Comparison of ENCODE assay signal across 8 cellular contexts in the genomic region with DNA sequence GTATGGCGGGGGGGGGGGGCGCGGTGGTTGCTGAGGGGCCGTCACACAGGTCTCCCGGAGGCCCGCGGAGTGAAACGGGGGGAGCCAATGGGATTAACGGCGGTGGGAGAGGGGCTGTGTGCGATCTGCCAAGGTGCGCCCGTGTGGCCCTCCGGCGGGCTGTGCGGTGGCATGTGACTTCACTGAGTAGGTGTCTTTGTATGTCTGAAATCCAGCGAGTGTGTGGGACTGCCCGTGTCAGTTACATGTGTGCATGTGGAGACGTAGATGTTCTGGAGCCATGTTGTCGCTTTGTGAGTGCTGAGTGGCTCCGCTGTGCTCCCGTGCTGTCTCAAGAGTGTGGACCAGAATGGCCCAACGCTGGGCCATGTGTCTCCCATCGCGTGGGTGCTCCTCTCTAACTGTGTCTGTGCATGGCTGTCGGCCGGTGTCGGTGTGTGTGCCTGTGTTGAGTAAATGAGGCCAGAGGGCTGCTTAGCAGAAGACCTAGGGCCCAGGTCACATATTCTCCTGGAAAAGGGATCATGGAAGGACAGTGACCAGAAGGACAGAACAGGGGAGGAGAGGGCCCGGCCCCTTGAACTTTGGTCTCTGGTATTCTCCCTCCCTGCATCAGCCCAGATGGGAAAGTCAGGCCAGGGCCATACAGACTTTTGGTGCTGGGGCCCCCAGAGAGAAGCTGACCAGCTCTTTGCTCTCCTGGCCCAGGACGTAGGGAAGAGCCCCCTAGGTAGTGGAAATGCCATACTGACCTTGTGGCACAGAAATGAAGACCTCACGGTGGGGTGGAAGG. TPM values are rescaled to one million over a fixed set of nuclear protein-coding genes. Genes with fewer than 3 reads are reported as not detected.
DNase-seq lines count a peak whose midpoint lies in the region; ATAC-seq, FAIRE-seq and TF ChIP-seq lines count a peak whose summit lies in the region.

No MANE protein-coding gene starts in this region.

- 2% methylated on average over 28 of the region's 31 CpGs for WGBS in HUES64
- 16% methylated on average over 31 of the region's 31 CpGs for WGBS in liver
- WGBS in thymus = 57% methylated on average over 31 of the region's 31 CpGs

- H3K4me1 ChIP-seq in HUES64 (ENCODE audit: insufficient read depth, low read length) (peaks cover 36% of the 10 kb centered on the region), liver (ENCODE audit: control insufficient read depth in 4 of 4, insufficient read depth in 4 of 4, low read length in 3 of 4) (peaks cover 14 to 74% (median 49%) of the 10 kb centered on the region in 4 donors), thymus (ENCODE audit: control insufficient read depth, insufficient read depth, low read length) (peaks cover 39% of the 10 kb centered on the region)

- ATAC-seq in esophagus mucosa = no peak

- H3K9me3 Mint-ChIP-seq in brain = peaks cover 0 to 4% (median 0%) of the 10 kb centered on the region in 5 experiments

- peak overlapping the region; percentile 81; the same call in 1 of the 2 replicates for H3K27ac ChIP-seq in HUES64 (ENCODE audit: low read depth, low read length)
- H3K27ac ChIP-seq in liver (ENCODE audit: low read depth in 1 of 2, low read length in 2 of 2) = peak overlapping the region; percentile 88 to 93
- H3K27ac ChIP-seq in thymus (ENCODE audit: low read depth) = no peak overlapping the region

- no peaks in the 10 kb centered on the region for H3K9me3 ChIP-seq in HUES64 (ENCODE audit: insufficient read depth, low read depth, low read length)
- no peaks in the 10 kb centered on the region for H3K9me3 ChIP-seq in liver (ENCODE audit: control insufficient read depth in 4 of 4, low read length in 3 of 4)
- H3K9me3 ChIP-seq in thymus (ENCODE audit: control insufficient read depth) = no peaks in the 10 kb centered on the region

- peaks cover 22% of the 10 kb centered on the region for H3K36me3 Mint-ChIP-seq in brain

- TF ChIP-seq CTCF in AG10803 (conservative IDR thresholded peaks at IDR 0.05; ENCODE audit: low read length) (no peak), brain (conservative IDR thresholded peaks at IDR 0.05) (no peak), liver (IDR thresholded peaks at IDR 0.05; ENCODE audit: low read depth, low read length, missing input control) (no peak)

- peak; percentile 47 to 62 for TF ChIP-seq RAD21 in liver (IDR thresholded peaks at IDR 0.05)

- H3K9ac ChIP-seq in HUES64 (ENCODE audit: low read depth, low read length) (peak overlapping the region; percentile 64; the same call in 1 of the 2 replicates), liver (ENCODE audit: low read depth in 1 of 2, low read length in 2 of 2) (peak overlapping the region; percentile 35 to 75)

- DNase-seq in AG10803 (ENCODE audit: low read depth) (peak; percentile 28), RCC 7860 (ENCODE audit: low spot score) (no peak), UCSD-AML1 (lab: John Stamatoyannopoulos, UW; ENCODE audit: unreplicated experiment) (no peak)

- peak overlapping the region; percentile 87 for H3K4me3 ChIP-seq in AG10803 (ENCODE audit: low read length)
- peak overlapping the region; percentile 96 for H3K4me3 ChIP-seq in HUES64 (ENCODE audit: low read length)
- peak overlapping the region; percentile 84 to 97 (median 86) for H3K4me3 ChIP-seq in liver (ENCODE audit: low read depth in 1 of 3, low read length in 3 of 3)
- peak overlapping the region; percentile 82 for H3K4me3 ChIP-seq in thymus (ENCODE audit: low read length)

- H3K27me3 ChIP-seq in HUES64 (ENCODE audit: insufficient read depth, low read length) (peaks cover 8% of the 10 kb centered on the region), liver (ENCODE audit: control insufficient read depth in 4 of 4, insufficient read depth in 4 of 4, low read length in 3 of 4) (no peaks in the 10 kb centered on the region), thymus (ENCODE audit: control insufficient read depth, insufficient read depth) (peaks cover 18% of the 10 kb centered on the region)

- H3K36me3 ChIP-seq in HUES64 (ENCODE audit: insufficient read depth, low read length) (peaks cover 24% of the 10 kb centered on the region), liver (ENCODE audit: control insufficient read depth in 4 of 4, insufficient read depth in 3 of 4, low read depth in 1 of 4, low read length in 3 of 4) (peaks cover 0 to 6% (median 4%) of the 10 kb centered on the region in 4 donors), thymus (ENCODE audit: control insufficient read depth, insufficient read depth) (no peaks in the 10 kb centered on the region)

- peaks cover 78% of the 10 kb centered on the region for H3K4me1 Mint-ChIP-seq in brain

- peak overlapping the region; percentile 95 to 99 (median 98) for H3K4me3 Mint-ChIP-seq in brain

- H3K27me3 Mint-ChIP-seq in brain = peaks cover 12% of the 10 kb centered on the region

- H3K27ac Mint-ChIP-seq in brain = peak overlapping the region; percentile 97 to 99 (median 99)

- no peak for FAIRE-seq in RCC 7860 (lab: Jason Lieb, UNC)

TF ChIP-seq in liver, 16 proteins besides CTCF, POLR2A, EP300 and RAD21 (continues in another document):
- TF ChIP-seq, protein P1, sequence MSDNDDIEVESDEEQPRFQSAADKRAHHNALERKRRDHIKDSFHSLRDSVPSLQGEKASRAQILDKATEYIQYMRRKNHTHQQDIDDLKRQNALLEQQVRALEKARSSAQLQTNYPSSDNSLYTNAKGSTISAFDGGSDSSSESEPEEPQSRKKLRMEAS (IDR thresholded peaks at IDR 0.05) = peak; percentile 74
- TF ChIP-seq, protein P2, sequence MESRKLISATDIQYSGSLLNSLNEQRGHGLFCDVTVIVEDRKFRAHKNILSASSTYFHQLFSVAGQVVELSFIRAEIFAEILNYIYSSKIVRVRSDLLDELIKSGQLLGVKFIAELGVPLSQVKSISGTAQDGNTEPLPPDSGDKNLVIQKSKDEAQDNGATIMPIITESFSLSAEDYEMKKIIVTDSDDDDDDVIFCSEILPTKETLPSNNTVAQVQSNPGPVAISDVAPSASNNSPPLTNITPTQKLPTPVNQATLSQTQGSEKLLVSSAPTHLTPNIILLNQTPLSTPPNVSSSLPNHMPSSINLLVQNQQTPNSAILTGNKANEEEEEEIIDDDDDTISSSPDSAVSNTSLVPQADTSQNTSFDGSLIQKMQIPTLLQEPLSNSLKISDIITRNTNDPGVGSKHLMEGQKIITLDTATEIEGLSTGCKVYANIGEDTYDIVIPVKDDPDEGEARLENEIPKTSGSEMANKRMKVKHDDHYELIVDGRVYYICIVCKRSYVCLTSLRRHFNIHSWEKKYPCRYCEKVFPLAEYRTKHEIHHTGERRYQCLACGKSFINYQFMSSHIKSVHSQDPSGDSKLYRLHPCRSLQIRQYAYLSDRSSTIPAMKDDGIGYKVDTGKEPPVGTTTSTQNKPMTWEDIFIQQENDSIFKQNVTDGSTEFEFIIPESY (IDR thresholded peaks at IDR 0.05) = peak; percentile 69
- peak; percentile 97 to 98 for TF ChIP-seq HNF4A (conservative IDR thresholded peaks at IDR 0.05)
- no peak for TF ChIP-seq GABPA (IDR thresholded peaks at IDR 0.05 in 1 of 2, conservative IDR thresholded peaks at IDR 0.05 in 1 of 2)
- TF ChIP-seq TAF1 (conservative IDR thresholded peaks at IDR 0.05) = peak; percentile 93

RNA-seq across cellular contexts. Expression of a gene that starts 1.6 kb away (rescaled TPM):
- polyA plus RNA-seq in HUES64 (2013, experiment 1 of 2) = 416 TPM
- 634 TPM for polyA plus RNA-seq in HUES64 (2013, experiment 2 of 2)
- polyA plus RNA-seq in brain (ENCODE audit: insufficient read depth, low read depth, low replicate concordance) (1,278 TPM), liver (100 to 1,000 TPM; 103 to 261 TPM), thymus (186 TPM)
- total RNA-seq in liver (100 to 1,000 TPM in 1 of 2 donors, 10 to 100 TPM in 1; 26.3 to 106 TPM), esophagus mucosa (234 TPM)

RNA-seq across cellular contexts. Expression of a gene that starts 4.5 kb away (rescaled TPM):
- polyA plus RNA-seq in HUES64 (2013, experiment 1 of 2) = 1.8 TPM
- polyA plus RNA-seq in HUES64 (2013, experiment 2 of 2) = 1.8 TPM
- polyA plus RNA-seq in brain (ENCODE audit: insufficient read depth, low read depth, low replicate concordance) (0.81 TPM), liver (1 to 10 TPM in 1 of 2 donors, under 1 TPM in 1; 0.53 to 1.2 TPM), thymus (4.8 TPM)
- total RNA-seq in liver (under 1 TPM; 0.14 to 0.42 TPM), esophagus mucosa (not detected)

RNA-seq across cellular contexts. Expression of a gene that starts 14.8 kb away (rescaled TPM):
- 178 TPM for polyA plus RNA-seq in HUES64 (2013, experiment 1 of 2)
- 174 TPM for polyA plus RNA-seq in HUES64 (2013, experiment 2 of 2)
- polyA plus RNA-seq in brain (ENCODE audit: insufficient read depth, low read depth, low replicate concordance) = 293 TPM
- 100 to 1,000 TPM in 1 of 2 donors, 10 to 100 TPM in 1; 59.6 to 131 TPM for total RNA-seq in liver
- polyA plus RNA-seq in liver = 100 to 1,000 TPM; 194 to 235 TPM
- 131 TPM for polyA plus RNA-seq in thymus
- total RNA-seq in esophagus mucosa = 122 TPM

RNA-seq across cellular contexts. Expression of a gene that starts 21.5 kb away (rescaled TPM):
- 2.3 TPM for polyA plus RNA-seq in HUES64 (2013, experiment 1 of 2)
- 3.8 TPM for polyA plus RNA-seq in HUES64 (2013, experiment 2 of 2)
- polyA plus RNA-seq in brain (ENCODE audit: insufficient read depth, low read depth, low replicate concordance) = 13.7 TPM
- 10 to 100 TPM; 22.5 to 44.8 TPM for total RNA-seq in liver
- polyA plus RNA-seq in liver = 10 to 100 TPM; 15.9 to 41.5 TPM
- 50.9 TPM for polyA plus RNA-seq in thymus
- 2.2 TPM for total RNA-seq in esophagus mucosa

RNA-seq across cellular contexts. Expression of a gene that starts 43.9 kb away (rescaled TPM):
- polyA plus RNA-seq in HUES64 (2013, experiment 1 of 2) = 32.1 TPM
- polyA plus RNA-seq in HUES64 (2013, experiment 2 of 2) = 31.7 TPM
- polyA plus RNA-seq in brain (ENCODE audit: insufficient read depth, low read depth, low replicate concordance) (77.8 TPM), liver (10 to 100 TPM; 33.5 to 37.7 TPM), thymus (39.8 TPM)
- total RNA-seq in liver (10 to 100 TPM; 26.0 to 31.3 TPM), esophagus mucosa (54.3 TPM)
